ENCODE assay signal across 1 cellular context in the genomic region with DNA sequence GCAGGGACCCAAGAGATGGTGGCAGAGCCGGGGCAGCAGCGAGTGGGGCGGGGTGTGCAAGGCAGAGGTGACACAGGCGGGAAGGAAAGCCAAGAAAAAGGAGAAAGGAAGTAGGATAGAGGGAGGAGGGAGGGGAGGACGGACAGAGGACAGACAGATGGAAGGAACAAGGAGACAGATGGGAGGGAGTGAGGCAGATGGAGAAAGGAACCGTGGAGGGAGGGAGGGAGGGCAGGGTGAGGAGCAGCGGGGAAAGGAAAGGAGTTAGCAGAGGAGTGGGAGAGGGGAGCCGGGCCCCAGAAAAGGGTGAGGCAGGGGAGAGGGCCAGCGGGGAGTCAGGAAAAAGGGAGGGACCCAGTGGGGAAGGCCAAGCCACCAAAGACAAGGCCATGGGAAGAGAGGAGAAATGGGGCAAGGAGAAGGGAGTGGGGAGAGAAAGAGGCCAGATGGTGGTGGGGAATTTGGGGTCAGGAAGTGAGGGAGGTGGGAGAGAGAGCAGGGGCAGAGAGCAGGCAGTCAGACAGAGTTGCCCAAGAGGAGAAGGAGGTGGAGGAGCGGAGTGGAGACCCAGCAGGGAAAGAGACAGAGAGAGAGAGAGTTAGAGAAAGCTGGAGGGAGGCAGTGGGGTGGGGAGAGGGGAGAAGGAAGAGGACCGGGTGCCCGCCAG.
TF ChIP-seq lines count a peak whose summit lies in the region.

No MANE protein-coding gene starts in this region.

TF ChIP-seq in WTC11, 78 proteins besides CTCF, POLR2A, EP300 and RAD21 (continued from another document):
- TF ChIP-seq ZNF423 (CRISPR knock-in tag; IDR thresholded peaks at IDR 0.05), result no peak
- TF ChIP-seq ZBTB21 (CRISPR knock-in tag; IDR thresholded peaks at IDR 0.05; ENCODE audit: borderline replicate concordance), result no peak
- no peak for TF ChIP-seq RELA (CRISPR knock-in tag; IDR thresholded peaks at IDR 0.05; ENCODE audit: borderline replicate concordance)
- no peak for TF ChIP-seq ZNF121 (CRISPR knock-in tag; IDR thresholded peaks at IDR 0.05)
TF ChIP-seq in WTC11: peak in this region for 0.
